In the genomic region with DNA sequence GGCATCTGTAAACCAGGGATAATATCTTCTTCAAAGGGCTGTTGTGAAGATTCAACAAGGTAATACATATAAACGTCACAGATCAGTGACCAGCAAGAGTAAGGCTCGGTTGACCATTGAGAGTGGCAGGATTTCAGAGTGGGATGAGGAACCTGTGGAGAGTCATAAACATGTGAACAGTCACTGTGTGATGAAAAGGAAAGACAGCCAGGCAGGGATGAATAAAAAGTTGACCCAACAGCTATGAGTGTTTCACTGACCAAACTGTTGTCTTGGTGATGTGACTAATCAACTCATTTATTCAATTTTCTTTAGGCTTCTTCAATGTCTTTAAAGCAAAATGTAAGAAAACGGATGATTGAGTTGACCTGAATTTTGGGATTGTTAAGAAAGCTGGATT, we compare ENCODE assay signal across 22 cellular contexts. TPM values are rescaled to one million over a fixed set of nuclear protein-coding genes. Genes with fewer than 3 reads are reported as not detected.
DNase-seq lines count a peak whose midpoint lies in the region; FAIRE-seq and TF ChIP-seq lines count a peak whose summit lies in the region.
"Had no signal": no experiment of that assay in that cellular context is flagged by ENCODE, and none has a peak within 500 bp of the region (broad histone marks: within the 10 kb centered on the region; RNA-seq: fewer than 3 reads in every experiment).

No MANE protein-coding gene starts in this region.

- peaks cover 45% of the 10 kb centered on the region for H3K79me2 ChIP-seq in keratinocyte (ENCODE audit: control insufficient read depth, insufficient read depth, low read length)
- no peaks in the 10 kb centered on the region for H3K79me2 ChIP-seq in mesendoderm (ENCODE audit: control insufficient read depth, insufficient read depth, low read length)

- H2BK5ac ChIP-seq in mesendoderm (ENCODE audit: low read length): no peak overlapping the region

- H3K9ac ChIP-seq in keratinocyte (ENCODE audit: control insufficient read depth, extremely low read depth, insufficient read depth, low read length) (no peak overlapping the region), mesendoderm (ENCODE audit: low read length) (no peak overlapping the region)

- dilution Hi-C loops in keratinocyte (cut with MboI; ENCODE audit: extremely low pct_ligation_motif_present, low sequenced_read_pairs): no loop called here

- no peak overlapping the region for H3K23ac ChIP-seq in mesendoderm (ENCODE audit: low read length)

- no peak overlapping the region for H3K4ac ChIP-seq in mesendoderm (ENCODE audit: low read depth, low read length)

- H2BK15ac ChIP-seq in mesendoderm (replicated peaks; ENCODE audit: low read depth): no peak overlapping the region

- H3K4me1 ChIP-seq in keratinocyte (ENCODE audit: control insufficient read depth, extremely low read depth, insufficient read depth, low read length) (no peaks in the 10 kb centered on the region), mesendoderm (ENCODE audit: control insufficient read depth, low read depth, low read length) (peaks cover 3% of the 10 kb centered on the region)

- no peak for TF ChIP-seq CTCF in keratinocyte (optimal IDR thresholded peaks at IDR 0.05 in 1 of 3, IDR thresholded peaks at IDR 0.05 in 1 of 3, conservative IDR thresholded peaks at IDR 0.05 in 1 of 3; ENCODE audit: extremely low read depth in 1 of 3, insufficient read depth in 2 of 3, low read length in 3 of 3)

- H3K4me3 ChIP-seq in keratinocyte (ENCODE audit: control insufficient read depth in 2 of 3, extremely low read depth in 1 of 3, insufficient read depth in 2 of 3, low read depth in 1 of 3, low read length in 3 of 3) (no peak overlapping the region), mesendoderm (ENCODE audit: low read length) (no peak overlapping the region)
- H3K4me3 ChIP-seq: heart left ventricle, upper lobe of left lung had no signal

- no peaks in the 10 kb centered on the region for H3K27me3 ChIP-seq in keratinocyte (ENCODE audit: control insufficient read depth, extremely low read depth, insufficient read depth, low read length)
- H3K27me3 ChIP-seq in mesendoderm (ENCODE audit: insufficient read depth, low read length, poor library complexity): no peaks in the 10 kb centered on the region
- H3K27me3 ChIP-seq: heart left ventricle, upper lobe of left lung had no signal

- no peak overlapping the region for H2AFZ ChIP-seq in keratinocyte (ENCODE audit: control insufficient read depth, low read length)

- peak overlapping the region; percentile 27 for H3K27ac ChIP-seq in keratinocyte (ENCODE audit: control insufficient read depth, insufficient read depth, low read length)
- no peak overlapping the region for H3K27ac ChIP-seq in mesendoderm (ENCODE audit: low read depth, low read length)
- H3K27ac ChIP-seq: heart left ventricle, upper lobe of left lung had no signal

- no peaks in the 10 kb centered on the region for H3K9me1 ChIP-seq in keratinocyte (ENCODE audit: control insufficient read depth, extremely low read depth, insufficient read depth, low read length)

- DNase-seq in AG08395 (ENCODE audit: low spot score): peak; percentile 77
- peak; percentile 37 for DNase-seq in HPDE6-E6E7 (ENCODE audit: extremely low spot score)
- peak; percentile 58 for DNase-seq in astrocyte of the hippocampus (ENCODE audit: low read depth, low spot score)
- no peak for DNase-seq in keratinocyte (ENCODE audit: low read depth, low spot score)
- DNase-seq in activated gamma-delta T cell treated with Interleukin-2 at 50 U/mL for 16 hours: no peak
- no peak for DNase-seq in mesendoderm
- no peak for DNase-seq in iPS-NIHi11 (ENCODE audit: low spot score)
- DNase-seq in T-helper 9 cell: no peak
- DNase-seq: activated naive CD8-positive, alpha-beta T cell treated with anti-CD3 and anti-CD28 coated beads, Interleukin-2, amount 10 ng/mL, durations not matched to agents 7 days and 5 days; activated T-cell treated with anti-CD3 and anti-CD28 coated beads, Interleukin-2, amount 50 U/mL, for 1 hour; Calu3; cerebellar nuclear complex; heart left ventricle; KG1; kidney; NCI-H1417 treated with DMSO at 0.1 percent for 48 hours; NCI-H2227 treated with DMSO at 0.1 percent for 48 hours; SIG-M5; small intestine; stimulated activated naive CD4-positive, alpha-beta T cell treated with Interleukin-2 at 50 U/mL for 16 hours; upper lobe of left lung had no signal

- H3K18ac ChIP-seq in mesendoderm (ENCODE audit: low read length): no peak overlapping the region

- H3K56ac ChIP-seq in mesendoderm (ENCODE audit: low read length): no peak overlapping the region

- H3K79me1 ChIP-seq in mesendoderm (ENCODE audit: low read length): no peaks in the 10 kb centered on the region

- no peak overlapping the region for H4K8ac ChIP-seq in mesendoderm (ENCODE audit: low read depth, low read length)

- no peak overlapping the region for H2AK5ac ChIP-seq in mesendoderm (ENCODE audit: low read length)

- H3K4me2 ChIP-seq in keratinocyte (ENCODE audit: control insufficient read depth, extremely low read depth, insufficient read depth, low read depth, low read length) (no peak overlapping the region), mesendoderm (ENCODE audit: low read length) (no peak overlapping the region)

- FAIRE-seq in keratinocyte (lab: Jason Lieb, UNC): peak; percentile 69
- FAIRE-seq: endothelial cell of umbilical vein, kidney had no signal

- H4K20me1 ChIP-seq in keratinocyte (ENCODE audit: control insufficient read depth, extremely low read depth, insufficient read depth, low read length): no peaks in the 10 kb centered on the region

- H2BK120ac ChIP-seq in mesendoderm (ENCODE audit: low read depth, low read length): no peak overlapping the region

- H3K36me3 ChIP-seq in keratinocyte (ENCODE audit: control insufficient read depth in 2 of 2, extremely low read depth in 1 of 2, insufficient read depth in 2 of 2, low read length in 2 of 2) (peaks cover 4 to 9% of the 10 kb centered on the region in 2 experiments), mesendoderm (ENCODE audit: control insufficient read depth, insufficient read depth, low read length) (no peaks in the 10 kb centered on the region)
- H3K36me3 ChIP-seq: upper lobe of left lung had no signal

- no CpG with 5 or more reads among the region's 3 CpGs for WGBS in mesendoderm (ENCODE audit: extremely low coverage, insufficient coverage, low lambda C conversion rate)

- H4K5ac ChIP-seq in mesendoderm (ENCODE audit: low read length): no peak overlapping the region

- H3K9me3 ChIP-seq in keratinocyte (ENCODE audit: control insufficient read depth, low read depth, low read length): no peaks in the 10 kb centered on the region
- H3K9me3 ChIP-seq: heart left ventricle, upper lobe of left lung had no signal

RNA-seq across cellular contexts. Expression of gene FRMD6, which starts 8.6 kb away (rescaled TPM):
- polyA plus RNA-seq in keratinocyte: 116 to 122 TPM (median 120 TPM) in 3 replicates
- 28.5 TPM for polyA plus RNA-seq in keratinocyte (2011; ENCODE audit: low read depth)
- polyA plus RNA-seq in keratinocyte (2011; cell fraction: cytosol; rRNA removed): 60.2 and 96.5 TPM in 2 replicates
- 130 and 133 TPM in 2 replicates for polyA plus RNA-seq in keratinocyte (2011; cell fraction: nucleus; rRNA removed)
- polyA plus RNA-seq in keratinocyte (2012; ENCODE audit: low replicate concordance): 53.6 and 94.8 TPM in 2 replicates
- polyA minus RNA-seq in keratinocyte: 122 to 230 TPM (median 217 TPM) in 3 replicates
- polyA minus RNA-seq in keratinocyte (2011; cell fraction: cytosol; rRNA and poly(A)+ RNA removed): 159 TPM
- 314 and 552 TPM in 2 replicates for polyA minus RNA-seq in keratinocyte (2011; cell fraction: nucleus; rRNA and poly(A)+ RNA removed)
- 19.1 TPM for polyA plus RNA-seq in mesendoderm (2013, experiment 1 of 2)
- polyA plus RNA-seq in mesendoderm (2013, experiment 2 of 2): 18.6 TPM

Comparison
In these comparisons a context has a peak if more than half of its experiments do, and no peak if none do; other contexts are left out.
1. DNase-seq: peak in AG08395 (single experiment), HPDE6-E6E7 (single experiment) and astrocyte of the hippocampus (single experiment); none in keratinocyte (single experiment), activated gamma-delta T cell treated with Interleukin-2 at 50 U/mL for 16 hours (single experiment), mesendoderm (single experiment), iPS-NIHi11 (single experiment) and T-helper 9 cell (single experiment).